9 cellular contexts compared by ENCODE assay signal in the genomic region with DNA sequence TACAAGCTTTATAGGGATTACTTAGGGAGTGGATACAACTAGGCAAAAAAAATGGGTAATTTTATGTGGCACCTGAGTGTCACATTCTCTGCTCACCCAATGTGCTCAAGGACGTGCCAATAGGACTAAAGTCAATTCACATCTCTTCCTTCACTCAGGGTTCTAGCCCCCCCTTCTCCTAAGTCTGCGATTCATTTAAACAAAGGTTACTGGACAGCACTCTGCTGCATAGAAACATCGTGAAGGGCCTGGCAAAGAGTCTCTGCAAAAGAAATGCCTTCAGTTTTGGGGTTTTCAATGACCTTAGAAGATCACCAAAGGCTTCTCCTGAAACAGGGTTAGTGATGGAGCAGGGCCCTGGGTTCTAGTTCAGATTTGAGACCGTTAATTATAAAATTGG.
DNase-seq lines count a peak whose midpoint lies in the region; ATAC-seq and TF ChIP-seq lines count a peak whose summit lies in the region.
"Had no signal": no experiment of that assay in that cellular context is flagged by ENCODE, and none has a peak within 500 bp of the region (broad histone marks: within the 10 kb centered on the region; RNA-seq: fewer than 3 reads in every experiment).

No MANE protein-coding gene starts in this region.

- peak overlapping the region; percentile 99 for H3K4me2 ChIP-seq in H9 (ENCODE audit: insufficient read depth, insufficient read length, low read length)

- H3K4me1 ChIP-seq in H9 (ENCODE audit: insufficient read depth, low read length) (peaks cover 21% of the 10 kb centered on the region), esophagus squamous epithelium (peaks cover 9 to 47% (median 11%) of the 10 kb centered on the region in 3 donors), prostate gland (replicated peaks) (no peaks in the 10 kb centered on the region)

- peaks cover 3% of the 10 kb centered on the region; the same call in 1 of the 2 replicates for H3K79me2 ChIP-seq in H9 (ENCODE audit: insufficient read depth, low read length)

- H3K18ac ChIP-seq in H9 (ENCODE audit: insufficient read length, low read depth, low read length), result no peak overlapping the region

- H2BK20ac ChIP-seq in H9 (ENCODE audit: low read depth, low read length, poor library complexity, severe bottlenecking), result no peak overlapping the region

- no peak overlapping the region for H2BK15ac ChIP-seq in H9 (ENCODE audit: low read depth, low read length)

- no CpG with 5 or more reads among the region's 4 CpGs for WGBS in H9 (ENCODE audit: extremely low coverage, insufficient read length, low lambda C conversion rate)
- 52 to 53% methylated on average over 4 of the region's 4 CpGs for WGBS in esophagus squamous epithelium, 2 donors
- 26% methylated on average over 4 of the region's 4 CpGs for WGBS in prostate gland

- no peak overlapping the region for H3K27ac ChIP-seq in H9 (ENCODE audit: insufficient read length, low read depth, low read length)
- H3K27ac ChIP-seq in esophagus squamous epithelium, result no peak overlapping the region
- H3K27ac ChIP-seq in prostate gland, result no peak overlapping the region

- H3K27ac Mint-ChIP-seq in H9 (peak overlapping the region in 2 of 3 experiments; percentile 84 to 92; a peak in 4 of 7 replicates), T-helper 17 cell (peak overlapping the region; percentile 32)

- peaks cover 2% of the 10 kb centered on the region; the same call in 1 of the 2 replicates for H3K27me3 ChIP-seq in H9 (ENCODE audit: insufficient read depth, low read length)
- no peaks in the 10 kb centered on the region for H3K27me3 ChIP-seq in esophagus squamous epithelium
- no peaks in the 10 kb centered on the region for H3K27me3 ChIP-seq in prostate gland (replicated peaks; ENCODE audit: insufficient read depth)

- H4K20me1 ChIP-seq in H9 (ENCODE audit: control insufficient read depth, insufficient read depth, insufficient read length), result no peaks in the 10 kb centered on the region

- no peak for TF ChIP-seq CTCF in H9 (conservative IDR thresholded peaks at IDR 0.05)
- TF ChIP-seq CTCF in esophagus squamous epithelium (IDR thresholded peaks at IDR 0.05), result no peak
- TF ChIP-seq CTCF in prostate gland (IDR thresholded peaks at IDR 0.05), result no peak

- no peak overlapping the region for H4K5ac ChIP-seq in H9 (ENCODE audit: insufficient read length, low read depth, low read length)

- H3K4me1 Mint-ChIP-seq in H9, result peaks cover 51 to 57% of the 10 kb centered on the region in 2 experiments
- peaks cover 26% of the 10 kb centered on the region for H3K4me1 Mint-ChIP-seq in T-helper 17 cell

- no peak overlapping the region for H4K91ac ChIP-seq in H9 (ENCODE audit: insufficient read length, low read depth, low read length)

- no peak overlapping the region for H3K23ac ChIP-seq in H9 (ENCODE audit: insufficient read length, low read depth, low read length)

- H3K36me3 ChIP-seq in esophagus squamous epithelium (no peaks in the 10 kb centered on the region), prostate gland (no peaks in the 10 kb centered on the region)

- H2AFZ ChIP-seq in H9 (ENCODE audit: low read length), result no peak overlapping the region

- no peak overlapping the region for H2BK5ac ChIP-seq in H9 (ENCODE audit: insufficient read length, low read length)

- H3K4me3 ChIP-seq in esophagus squamous epithelium (peak overlapping the region in 3 of 4 donors; percentile 82 to 92 (median 90)), prostate gland (peak overlapping the region; percentile 64 to 69)

- no peak overlapping the region for H2BK120ac ChIP-seq in H9 (ENCODE audit: low read depth, low read length, poor library complexity, severe bottlenecking)

- ATAC-seq in T-helper 17 cell, result no peak
- no peak for ATAC-seq in GM21786 (IDR thresholded peaks at IDR 0.05; ENCODE audit: unreplicated experiment)

- TF ChIP-seq POLR2A in esophagus squamous epithelium (IDR thresholded peaks at IDR 0.05), result no peak
- no peak for TF ChIP-seq POLR2A in prostate gland (IDR thresholded peaks at IDR 0.05)

- no peak overlapping the region for H3K4ac ChIP-seq in H9 (ENCODE audit: low read depth, low read length)

- H3K36me3 Mint-ChIP-seq in H9 (ENCODE audit: insufficient read depth in 1 of 3, low read depth in 3 of 3) (peaks cover 0 to 9% (median 4%) of the 10 kb centered on the region in 3 experiments; a peak in 5 of 7 replicates), T-helper 17 cell (ENCODE audit: low read depth) (peaks cover 2% of the 10 kb centered on the region)

- H3K79me1 ChIP-seq in H9 (ENCODE audit: insufficient read depth, low read depth, low read length, poor library complexity, severe bottlenecking), result no peaks in the 10 kb centered on the region

- H3K56ac ChIP-seq in H9 (ENCODE audit: insufficient read length, low read depth, low read length), result no peak overlapping the region

- peaks cover 0 to 5% of the 10 kb centered on the region in 2 experiments; a peak in 1 of 5 replicates for H3K9me3 Mint-ChIP-seq in H9

- H3T11ph ChIP-seq in H9 (ENCODE audit: low read length), result no peak overlapping the region

- H3K27me3 Mint-ChIP-seq in H9 (ENCODE audit: low read depth), result peaks cover 43% of the 10 kb centered on the region
- H3K27me3 Mint-ChIP-seq in T-helper 17 cell, result peaks cover 26% of the 10 kb centered on the region

- no peak overlapping the region for H2BK12ac ChIP-seq in H9 (ENCODE audit: insufficient read length, low read depth, low read length)

- no peak for DNase-seq in H9
- DNase-seq in T-helper 17 cell, result no peak
- no peak for DNase-seq in esophagus squamous epithelium (lab: John Stamatoyannopoulos, UW)
- DNase-seq in prostate gland (ENCODE audit: low spot score), result no peak
- no peak for DNase-seq in NCI-H2081 (lab: John Stamatoyannopoulos, UW)
- DNase-seq in activated CD4-positive, CD25-positive, alpha-beta regulatory T cell (lab: John Stamatoyannopoulos, UW), result no peak
- DNase-seq in HPDE6-E6E7 (ENCODE audit: extremely low spot score), result no peak
- DNase-seq: erythroblast had no signal

- no peak overlapping the region for H2AK5ac ChIP-seq in H9 (ENCODE audit: insufficient read length, low read length)

- H3K4me3 Mint-ChIP-seq in H9 (peak overlapping the region; percentile 85 to 97), T-helper 17 cell (peak overlapping the region; percentile 97)

- peaks cover 24% of the 10 kb centered on the region for H3K23me2 ChIP-seq in H9 (ENCODE audit: insufficient read length, low read depth, low read length, poor library complexity, severe bottlenecking)

- H3K14ac ChIP-seq in H9 (ENCODE audit: insufficient read depth, low read length), result no peak overlapping the region

- no peak overlapping the region for H3K9ac ChIP-seq in H9 (ENCODE audit: extremely low read depth, insufficient read length, low read length)

- no peaks in the 10 kb centered on the region for H3K9me3 ChIP-seq in H9 (ENCODE audit: control insufficient read depth, low read depth, low read length)
- no peaks in the 10 kb centered on the region for H3K9me3 ChIP-seq in T-helper 17 cell (ENCODE audit: control insufficient read depth, low read length, poor library complexity, severe bottlenecking)
- no peaks in the 10 kb centered on the region for H3K9me3 ChIP-seq in esophagus squamous epithelium
- no peaks in the 10 kb centered on the region for H3K9me3 ChIP-seq in prostate gland

- no peak overlapping the region for H4K8ac ChIP-seq in H9 (replicated peaks; ENCODE audit: insufficient read length, low read depth, low read length)

- intact Hi-C loops in esophagus squamous epithelium (cut with DNase I), result no loop called here
- intact Hi-C loops in prostate gland (cut with DNase I), result loop anchor here (5.0 to 10.0 kb wide), 2 partner anchors 120 to 248 kb away; no protein-coding TSS in a partner anchor
